ENCODE assay signal across 24 cellular contexts in genomic region chr9:99624499-99625233, GRCh38.
DNase-seq lines count a peak whose midpoint lies in the region; ATAC-seq, FAIRE-seq and TF ChIP-seq lines count a peak whose summit lies in the region.
"Had no signal": no experiment of that assay in that cellular context is flagged by ENCODE, and none has a peak within 500 bp of the region (broad histone marks: within the 10 kb centered on the region; RNA-seq: fewer than 3 reads in every experiment).

No MANE protein-coding gene starts in this region.

- POLR2A ChIA-PET in A549 (lab: Yijun Ruan, JAX), result no interaction called here
- POLR2A ChIA-PET in IMR-90 (lab: Charles Lee; ENCODE audit: unreplicated experiment), result no interaction called here
- POLR2A ChIA-PET in K562 (lab: Yijun Ruan, JAX), result no interaction called here

- H2AK9ac ChIP-seq in IMR-90 (replicated peaks; ENCODE audit: low read depth, low read length, poor library complexity), result no peak overlapping the region

- in situ Hi-C loops in IMR-90 (cut with MboI; ENCODE audit: low sequenced_read_pairs) (no loop called here), K562 (cut with MboI) (no loop called here)

- no peak overlapping the region for H3K4me3 Mint-ChIP-seq in stimulated activated memory B cell treated with anti-CD40 and anti-IgM and Interleukin-4, amounts not matched to agents 10 μg/mL and 1 μg/mL and 100 μg/mL, for 72 hours
- no peak overlapping the region for H3K4me3 Mint-ChIP-seq in effector memory CD8-positive, alpha-beta T cell
- H3K4me3 Mint-ChIP-seq: B cell; CD4-positive, alpha-beta T cell; CD8-positive, alpha-beta T cell had no signal

- H3K27ac ChIP-seq in A549 (no peak overlapping the region), IMR-90 (ENCODE audit: insufficient read depth, low read length) (no peak overlapping the region), K562 (ENCODE audit: extremely low read depth, low read depth, low read length) (no peak overlapping the region), osteoblast (ENCODE audit: low read depth, low read length) (no peak overlapping the region)
- H3K27ac ChIP-seq: BLaER1 treated with 17β-estradiol and CSF1 and Interleukin-3, amounts not matched to agents 10 nM and 100 nM; C4-2B had no signal

- H3K4me1 ChIP-seq in A549 (no peaks in the 10 kb centered on the region), IMR-90 (ENCODE audit: control insufficient read depth, insufficient read depth, low read length) (no peaks in the 10 kb centered on the region), K562 (replicated peaks in 1 of 2; ENCODE audit: control insufficient read depth in 2 of 2, insufficient read depth in 2 of 2, low read length in 2 of 2) (no peaks in the 10 kb centered on the region), osteoblast (ENCODE audit: insufficient read depth, low read length) (no peaks in the 10 kb centered on the region)
- H3K4me1 ChIP-seq: Caco-2 had no signal

- H4K91ac ChIP-seq in IMR-90 (ENCODE audit: insufficient read depth, low read depth, low read length), result no peak overlapping the region

- H3K27me3 Mint-ChIP-seq in stimulated activated memory B cell treated with anti-CD40 and anti-IgM and Interleukin-4, amounts not matched to agents 10 μg/mL and 1 μg/mL and 100 μg/mL, for 72 hours, result no peaks in the 10 kb centered on the region
- peaks cover 0 to 14% of the 10 kb centered on the region in 2 donors for H3K27me3 Mint-ChIP-seq in effector memory CD8-positive, alpha-beta T cell
- H3K27me3 Mint-ChIP-seq: B cell had no signal

- no peak overlapping the region for H2BK20ac ChIP-seq in IMR-90 (ENCODE audit: low read depth, low read length)

- H4K20me1 ChIP-seq in IMR-90 (ENCODE audit: insufficient read depth, low read length) (no peaks in the 10 kb centered on the region), K562 (replicated peaks; ENCODE audit: control insufficient read depth, insufficient read depth, low read length) (no peaks in the 10 kb centered on the region), osteoblast (ENCODE audit: insufficient read depth, low read length) (no peaks in the 10 kb centered on the region)
- H4K20me1 ChIP-seq: BLaER1 treated with 17β-estradiol and CSF1 and Interleukin-3, amounts not matched to agents 10 nM and 100 nM had no signal

- no peak overlapping the region for H3K14ac ChIP-seq in IMR-90 (replicated peaks; ENCODE audit: low read depth, low read length)

- H3K4me3 ChIP-seq in A549 (no peak overlapping the region), IMR-90 (ENCODE audit: insufficient read depth, low read depth, low read length) (no peak overlapping the region), K562 (no peak overlapping the region), osteoblast (ENCODE audit: insufficient read depth, low read length) (no peak overlapping the region)
- H3K4me3 ChIP-seq: BLaER1 treated with 17β-estradiol and CSF1 and Interleukin-3, amounts not matched to agents 10 nM and 100 nM had no signal

- 18% methylated on average over 5 of the region's 5 CpGs for WGBS in A549 (ENCODE audit: missing lambda C conversion rate)
- WGBS in IMR-90 (ENCODE audit: extremely low coverage in 2 of 2, insufficient read length in 1 of 2), 2 experiments, result 43% methylated on average over 1 of the region's 5 CpGs; no CpG with 5 or more reads in 1 of the 2 experiments
- 0% methylated on average over 5 of the region's 5 CpGs for WGBS in K562 (ENCODE audit: insufficient coverage, low coverage, missing lambda C conversion rate)

- CTCF ChIA-PET in A549 (lab: Yijun Ruan, JAX), result no interaction called here
- CTCF ChIA-PET in IMR-90 (lab: Yijun Ruan, JAX), result no interaction called here
- CTCF ChIA-PET in K562 (lab: Yijun Ruan, JAX; ENCODE audit: low intra/inter-chr PET ratio), result no interaction called here

- no peaks in the 10 kb centered on the region for H3K79me1 ChIP-seq in IMR-90 (ENCODE audit: low read depth in 1 of 2, low read length in 2 of 2)

- TF ChIP-seq POLR2A in A549 (IDR thresholded peaks at IDR 0.05; ENCODE audit: low read length), result no peak
- TF ChIP-seq POLR2A in IMR-90 (IDR thresholded peaks at IDR 0.05; ENCODE audit: low read depth, low read length), result no peak
- no peak for TF ChIP-seq POLR2A in K562 (conservative IDR thresholded peaks at IDR 0.05)

- H3K36me3 ChIP-seq in IMR-90 (ENCODE audit: control insufficient read depth, insufficient read depth, low read length) (no peaks in the 10 kb centered on the region), K562 (ENCODE audit: control insufficient read depth, insufficient read depth, low read length) (no peaks in the 10 kb centered on the region), osteoblast (ENCODE audit: insufficient read depth, low read length) (no peaks in the 10 kb centered on the region)
- H3K36me3 ChIP-seq: BLaER1 treated with 17β-estradiol and CSF1 and Interleukin-3, amounts not matched to agents 10 nM and 100 nM had no signal

- TF ChIP-seq EP300 in A549 (IDR thresholded peaks at IDR 0.05) (no peak), K562 (IDR thresholded peaks at IDR 0.05; ENCODE audit: low read length) (no peak)

- H3K9ac ChIP-seq in IMR-90 (ENCODE audit: low read depth, low read length) (no peak overlapping the region), K562 (ENCODE audit: insufficient read depth in 1 of 2, low read depth in 2 of 2, low read length in 2 of 2) (no peak overlapping the region)
- H3K9ac ChIP-seq: BLaER1 treated with 17β-estradiol and CSF1 and Interleukin-3, amounts not matched to agents 10 nM and 100 nM had no signal

- peaks cover 66% of the 10 kb centered on the region for H3K4me1 Mint-ChIP-seq in stimulated activated memory B cell treated with anti-CD40 and anti-IgM and Interleukin-4, amounts not matched to agents 10 μg/mL and 1 μg/mL and 100 μg/mL, for 72 hours
- no peaks in the 10 kb centered on the region for H3K4me1 Mint-ChIP-seq in effector memory CD8-positive, alpha-beta T cell (ENCODE audit: low read depth in 2 of 2)

- dilution Hi-C loops in IMR-90 (cut with HindIII; ENCODE audit: low sequenced_read_pairs, unreplicated experiment), result no loop called here

- no peak for TF ChIP-seq RAD21 in A549 (conservative IDR thresholded peaks at IDR 0.05 in 1 of 2, IDR thresholded peaks at IDR 0.05 in 1 of 2)
- no peak for TF ChIP-seq RAD21 in IMR-90 (IDR thresholded peaks at IDR 0.05; ENCODE audit: low read length)
- TF ChIP-seq RAD21 in K562 (CRISPR knock-in tag; conservative IDR thresholded peaks at IDR 0.05 in 1 of 2, IDR thresholded peaks at IDR 0.05 in 1 of 2), result no peak

- no peak overlapping the region for H2BK5ac ChIP-seq in IMR-90 (ENCODE audit: low read depth, low read length, poor library complexity, severe bottlenecking)

- H3K27me3 ChIP-seq in IMR-90 (ENCODE audit: control insufficient read depth, insufficient read depth, low read length), result peaks cover 5% of the 10 kb centered on the region
- no peaks in the 10 kb centered on the region for H3K27me3 ChIP-seq in K562 (ENCODE audit: control insufficient read depth in 2 of 2, insufficient read depth in 2 of 2, low read length in 2 of 2)
- H3K27me3 ChIP-seq in osteoblast (ENCODE audit: insufficient read depth, low read length), result no peaks in the 10 kb centered on the region
- H3K27me3 ChIP-seq: BLaER1 treated with 17β-estradiol and CSF1 and Interleukin-3, amounts not matched to agents 10 nM and 100 nM had no signal

- no peak overlapping the region for H3K56ac ChIP-seq in IMR-90 (ENCODE audit: extremely low read depth, insufficient read depth, low read length)

- BruUV-seq in IMR-90 (replicated peaks; lab: Mats Ljungman, UMichigan) (no TSS peak), K562 (replicated peaks; lab: Mats Ljungman, UMichigan) (no TSS peak)

- H3K4ac ChIP-seq in IMR-90 (ENCODE audit: low read depth, low read length), result no peak overlapping the region

- peaks cover 13% of the 10 kb centered on the region for H3K36me3 Mint-ChIP-seq in stimulated activated memory B cell treated with anti-CD40 and anti-IgM and Interleukin-4, amounts not matched to agents 10 μg/mL and 1 μg/mL and 100 μg/mL, for 72 hours
- no peaks in the 10 kb centered on the region for H3K36me3 Mint-ChIP-seq in effector memory CD8-positive, alpha-beta T cell (ENCODE audit: insufficient read depth)
- H3K36me3 Mint-ChIP-seq: CD8-positive, alpha-beta T cell had no signal

- H3K9me3 ChIP-seq in A549 (no peaks in the 10 kb centered on the region), IMR-90 (ENCODE audit: control insufficient read depth, insufficient read depth, low read length) (no peaks in the 10 kb centered on the region), K562 (replicated peaks; ENCODE audit: control insufficient read depth, insufficient read depth, low read depth, low read length) (no peaks in the 10 kb centered on the region), osteoblast (ENCODE audit: low read depth, low read length) (no peaks in the 10 kb centered on the region)
- H3K9me3 ChIP-seq: BLaER1 treated with 17β-estradiol and CSF1 and Interleukin-3, amounts not matched to agents 10 nM and 100 nM; Caco-2 had no signal

- H2AK5ac ChIP-seq in IMR-90 (ENCODE audit: low read depth, low read length), result no peak overlapping the region

- H2BK120ac ChIP-seq in IMR-90 (ENCODE audit: low read depth, low read length), result no peak overlapping the region

- DNase-seq in A549 (ENCODE audit: low read depth in 1 of 2, low spot score in 1 of 2), result no peak
- DNase-seq in IMR-90, result no peak
- DNase-seq in K562 (ENCODE audit: extremely low read depth in 1 of 4, low spot score in 3 of 4), result no peak
- DNase-seq in osteoblast (ENCODE audit: insufficient read length, low spot score, missing footprints), result no peak
- DNase-seq in effector memory CD8-positive, alpha-beta T cell, result no peak
- DNase-seq: 8988T; AML-193; Caco-2; Calu3; CD4-positive, alpha-beta T cell; CD8-positive, alpha-beta T cell; DMS79 treated with DMSO at 0.1 percent for 48 hours; GF-D8 had no signal

- no peak for TF ChIP-seq CTCF in A549 (IDR thresholded peaks at IDR 0.05)
- no peak for TF ChIP-seq CTCF in IMR-90 (conservative IDR thresholded peaks at IDR 0.05; ENCODE audit: low read depth, low read length)
- no peak for TF ChIP-seq CTCF in K562 (IDR thresholded peaks at IDR 0.05 in 2 of 3, conservative IDR thresholded peaks at IDR 0.05 in 1 of 3; ENCODE audit: insufficient read depth in 2 of 3, low read depth in 1 of 3, low read length in 3 of 3)
- TF ChIP-seq CTCF in osteoblast (IDR thresholded peaks at IDR 0.05; ENCODE audit: extremely low read depth, low read depth, low read length), result no peak

- H3K23ac ChIP-seq in IMR-90 (ENCODE audit: low read depth, low read length), result no peak overlapping the region

- H4K5ac ChIP-seq in IMR-90 (ENCODE audit: low read depth, low read length), result no peak overlapping the region

- no peak overlapping the region for H4K8ac ChIP-seq in IMR-90 (ENCODE audit: low read depth in 2 of 2, low read length in 2 of 2)

- no peak overlapping the region for H2BK15ac ChIP-seq in IMR-90 (ENCODE audit: low read depth, low read length)

- H3K9me3 Mint-ChIP-seq in stimulated activated memory B cell treated with anti-CD40 and anti-IgM and Interleukin-4, amounts not matched to agents 10 μg/mL and 1 μg/mL and 100 μg/mL, for 72 hours, result peaks cover 6% of the 10 kb centered on the region
- H3K9me3 Mint-ChIP-seq in effector memory CD8-positive, alpha-beta T cell, result no peaks in the 10 kb centered on the region
- H3K9me3 Mint-ChIP-seq: CD4-positive, alpha-beta T cell; CD8-positive, alpha-beta T cell had no signal

- no peak overlapping the region for H3K18ac ChIP-seq in IMR-90 (ENCODE audit: low read depth, low read length)

- intact Hi-C loops in IMR-90 (cut with micrococcal nuclease) (no loop called here), K562 (cut with micrococcal nuclease) (no loop called here)

- H3K9me1 ChIP-seq in IMR-90 (ENCODE audit: insufficient read depth, low read length) (no peaks in the 10 kb centered on the region), K562 (ENCODE audit: control insufficient read depth, insufficient read depth, low read length) (no peaks in the 10 kb centered on the region)

- FAIRE-seq in A549 (lab: Jason Lieb, UNC) (no peak), K562 (lab: Jason Lieb, UNC) (no peak)
- FAIRE-seq: A204.1, D721Med, G401.6, GM12891, GM19239 had no signal

- H3K79me2 ChIP-seq in K562 (ENCODE audit: control insufficient read depth, insufficient read depth, low read length) (no peaks in the 10 kb centered on the region), osteoblast (ENCODE audit: insufficient read depth, low read length) (no peaks in the 10 kb centered on the region)

- no peak overlapping the region for H2AFZ ChIP-seq in IMR-90 (replicated peaks; ENCODE audit: low read length, poor library complexity)
- no peak overlapping the region for H2AFZ ChIP-seq in K562 (ENCODE audit: low read depth, low read length)
- no peak overlapping the region for H2AFZ ChIP-seq in osteoblast (ENCODE audit: low read length)

- ATAC-seq in A549, result no peak
- ATAC-seq in IMR-90 (ENCODE audit: low read depth), result no peak
- ATAC-seq in K562, result no peak
- peak; percentile 61 for ATAC-seq in stimulated activated memory B cell treated with anti-CD40 and anti-IgM and Interleukin-4, amounts not matched to agents 10 μg/mL and 1 μg/mL and 100 μg/mL, for 72 hours
- no peak for ATAC-seq in GM19467 (IDR thresholded peaks at IDR 0.05; ENCODE audit: unreplicated experiment)
- ATAC-seq in effector memory CD8-positive, alpha-beta T cell (replicated peaks), result no peak
- ATAC-seq in HG03175 (IDR thresholded peaks at IDR 0.05; ENCODE audit: unreplicated experiment), result no peak
- ATAC-seq: CD8-positive, alpha-beta T cell had no signal

- no peak overlapping the region for H3K4me2 ChIP-seq in A549
- no peak overlapping the region for H3K4me2 ChIP-seq in IMR-90 (ENCODE audit: low read depth, low read length)
- H3K4me2 ChIP-seq in K562 (ENCODE audit: insufficient read depth, low read length), result no peak overlapping the region
- no peak overlapping the region for H3K4me2 ChIP-seq in osteoblast (ENCODE audit: insufficient read depth, low read length)
- H3K4me2 ChIP-seq: BLaER1 treated with 17β-estradiol and CSF1 and Interleukin-3, amounts not matched to agents 10 nM and 100 nM had no signal

- H3K27ac Mint-ChIP-seq in stimulated activated memory B cell treated with anti-CD40 and anti-IgM and Interleukin-4, amounts not matched to agents 10 μg/mL and 1 μg/mL and 100 μg/mL, for 72 hours, result peak overlapping the region; percentile 96
- no peak overlapping the region for H3K27ac Mint-ChIP-seq in effector memory CD8-positive, alpha-beta T cell
- H3K27ac Mint-ChIP-seq: B cell; CD4-positive, alpha-beta T cell; CD8-positive, alpha-beta T cell had no signal

Comparison
In these comparisons a context has a peak if more than half of its experiments do, and no peak if none do; other contexts are left out.
1. Of the 35 proteins assayed by ChIP-seq in both K562 and A549: peak only in K562: none; only in A549: none; in both: MAFK; in neither: 34.